ENCODE assay signal across 20 cellular contexts in genomic region chr11:124152770-124153407, GRCh38. TPM values are rescaled to one million over a fixed set of nuclear protein-coding genes. Genes with fewer than 3 reads are reported as not detected.
"Had no signal": no experiment of that assay in that cellular context is flagged by ENCODE, and none has a peak within 500 bp of the region (broad histone marks: within the 10 kb centered on the region; RNA-seq: fewer than 3 reads in every experiment).

No MANE protein-coding gene starts in this region.

- H3K4me1 ChIP-seq: pancreas, tibial artery, uterus had no signal

- H3K27me3 ChIP-seq: pancreas, tibial artery, uterus had no signal

- ATAC-seq: pancreas; stimulated activated naive B cell treated with anti-CD40 and anti-IgM and Interleukin-4, amounts not matched to agents 10 μg/mL and 1 μg/mL and 100 μg/mL, for 72 hours had no signal

- FAIRE-seq: bronchial epithelial cell, pancreas had no signal

- H3K27ac ChIP-seq: pancreas, tibial artery, uterus had no signal

- H3K36me3 ChIP-seq: pancreas, uterus had no signal

- H3K4me3 ChIP-seq: pancreas, tibial artery, uterus had no signal

- DNase-seq: activated CD4-positive, CD25-positive, alpha-beta regulatory T cell treated with anti-CD3 and anti-CD28 coated beads, Interleukin-2, amount 50 U/mL, for 72 hours; activated naive CD4-positive, alpha-beta T cell; anterior cingulate cortex; pancreas; stimulated activated CD4-positive, alpha-beta T cell treated with anti-CD3 and anti-CD28 coated beads, Interleukin-2, amount 100 ng/mL, for 48 hours; stimulated activated naive B cell treated with anti-CD40 and anti-IgM and Interleukin-4, amounts not matched to agents 10 μg/mL and 1 μg/mL and 100 μg/mL, for 72 hours; T-helper 1 cell; T1000; tibial artery; uterus had no signal

- H3K9me3 ChIP-seq: pancreas, tibial artery, uterus had no signal

RNA-seq across cellular contexts. Expression of gene OR10D3, which starts 30.3 kb away (rescaled TPM):
- total RNA-seq: activated CD8-positive, alpha-beta memory T cell treated with anti-CD3 and anti-CD28 coated beads for 36 hours; activated T-helper 1 cell treated with anti-CD3 and anti-CD28 coated beads, Interleukin-12 subunit alpha, Interleukin-12 subunit beta, Interleukin-2, Interleukin-4 antibody, amounts not matched to agents 30 ng/mL and 10 ng/mL and 1 ng/mL, durations not matched to agents 14 hours and 24 hours and 36 hours; bronchial epithelial cell; chondrocyte; dermis microvascular lymphatic vessel endothelial cell; lower leg skin; mesenteric fat pad; pancreas; renal cortical epithelial cell; subcutaneous adipose tissue; uterus had no signal
- polyA plus RNA-seq: esophagus, pancreas had no signal
